In the genomic region with DNA sequence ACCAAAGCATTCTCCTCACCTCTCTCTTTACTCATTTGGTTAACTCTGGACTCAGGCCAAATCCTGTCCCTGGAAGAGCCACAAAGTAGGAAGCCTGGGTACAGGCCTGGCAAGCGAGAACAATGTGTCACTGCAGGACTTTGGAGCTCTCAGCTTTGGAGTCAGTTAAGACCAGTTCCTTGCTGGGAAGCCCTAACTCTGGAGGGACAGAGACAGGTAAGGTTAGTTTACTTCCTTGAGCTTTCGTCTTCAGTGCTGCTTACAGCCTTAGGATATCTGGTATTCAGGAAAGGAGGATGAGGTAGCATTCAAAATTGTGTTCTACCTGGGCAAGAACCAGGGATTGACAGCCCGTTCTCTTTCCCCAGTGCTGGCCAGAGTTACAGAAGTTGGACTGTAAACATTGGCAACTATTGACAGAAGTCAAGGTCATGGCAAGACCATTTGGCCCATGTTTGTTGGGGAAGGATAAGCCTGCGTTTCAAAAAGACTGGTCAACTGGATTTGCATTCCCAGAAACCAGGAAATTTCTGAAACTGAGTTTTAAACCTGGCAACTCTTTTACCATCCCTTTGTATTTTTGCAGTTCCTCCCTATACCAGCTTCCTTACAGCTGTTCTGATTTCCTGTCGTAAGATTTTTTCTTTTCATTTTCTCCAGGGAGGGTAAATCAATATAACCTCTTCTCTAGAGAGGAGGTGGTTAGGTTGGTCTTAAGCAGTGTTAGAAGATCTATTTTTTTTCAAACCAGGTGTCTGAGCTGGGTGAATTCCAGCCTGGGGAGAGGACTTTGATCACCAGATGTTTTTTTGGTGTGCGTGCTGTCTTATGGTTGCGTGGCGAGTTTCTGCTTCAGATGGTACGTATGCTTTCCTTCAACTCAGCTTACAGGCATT, we compare ENCODE assay signal across 9 cellular contexts. TPM values are rescaled to one million over a fixed set of nuclear protein-coding genes. Genes with fewer than 3 reads are reported as not detected.
DNase-seq lines count a peak whose midpoint lies in the region; ATAC-seq and TF ChIP-seq lines count a peak whose summit lies in the region.
"Had no signal": no experiment of that assay in that cellular context is flagged by ENCODE, and none has a peak within 500 bp of the region (broad histone marks: within the 10 kb centered on the region; RNA-seq: fewer than 3 reads in every experiment).

A gene with protein sequence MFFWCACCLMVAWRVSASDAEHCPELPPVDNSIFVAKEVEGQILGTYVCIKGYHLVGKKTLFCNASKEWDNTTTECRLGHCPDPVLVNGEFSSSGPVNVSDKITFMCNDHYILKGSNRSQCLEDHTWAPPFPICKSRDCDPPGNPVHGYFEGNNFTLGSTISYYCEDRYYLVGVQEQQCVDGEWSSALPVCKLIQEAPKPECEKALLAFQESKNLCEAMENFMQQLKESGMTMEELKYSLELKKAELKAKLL (plus strand): TSS at position 130 of the 896 bp plus-strand sequence. CDS start 672 bp downstream, at position 802.

- DNase-seq in COLO668 (lab: John Stamatoyannopoulos, UW; ENCODE audit: unreplicated experiment) (peak; percentile 24), mucosa of descending colon (peak; percentile 39 to 65 (median 52)), NOMO-1 treated with dmso at 0.1 percent for 144 hours (lab: John Stamatoyannopoulos, UW; ENCODE audit: unreplicated experiment) (no peak), islet precursor cell (no peak), foreskin melanocyte (no peak)
- DNase-seq: NCI-H1048 had no signal

- H3K4me3 ChIP-seq in mucosa of descending colon: no peak within 1 kb of the TSS

- H3K36me3 Mint-ChIP-seq in activated naive CD4-positive, alpha-beta T cell treated with anti-CD3 and anti-CD28 coated beads, Interleukin-2, amount 50 U/mL, for 24 hours: no peaks in the 10 kb centered on the region

- ATAC-seq in HG02678 (IDR thresholded peaks at IDR 0.05; ENCODE audit: unreplicated experiment) (peak; percentile 47), mucosa of descending colon (peak; percentile 98), HG02981 (IDR thresholded peaks at IDR 0.05; ENCODE audit: unreplicated experiment) (no peak)

- peaks cover 3% of the 10 kb centered on the region for H3K27me3 Mint-ChIP-seq in activated naive CD4-positive, alpha-beta T cell treated with anti-CD3 and anti-CD28 coated beads, Interleukin-2, amount 50 U/mL, for 24 hours

- no peaks in the 10 kb centered on the region for H3K36me3 ChIP-seq in mucosa of descending colon (ENCODE audit: low read depth)

- no peaks in the 10 kb centered on the region for H3K9me3 ChIP-seq in mucosa of descending colon

- peaks cover 46% of the 10 kb centered on the region for H3K4me1 Mint-ChIP-seq in activated naive CD4-positive, alpha-beta T cell treated with anti-CD3 and anti-CD28 coated beads, Interleukin-2, amount 50 U/mL, for 24 hours

- H3K9me3 Mint-ChIP-seq in activated naive CD4-positive, alpha-beta T cell treated with anti-CD3 and anti-CD28 coated beads, Interleukin-2, amount 50 U/mL, for 24 hours: no peaks in the 10 kb centered on the region

- H3K4me3 Mint-ChIP-seq in activated naive CD4-positive, alpha-beta T cell treated with anti-CD3 and anti-CD28 coated beads, Interleukin-2, amount 50 U/mL, for 24 hours: peak within 1 kb of the TSS; percentile 84

- H3K27ac Mint-ChIP-seq in activated naive CD4-positive, alpha-beta T cell treated with anti-CD3 and anti-CD28 coated beads, Interleukin-2, amount 50 U/mL, for 24 hours: peak within 1 kb of the TSS; percentile 90

- intact Hi-C loops in mucosa of descending colon (cut with DNase I, micrococcal nuclease): loop anchor here in 1 of 2 donors (5.0 kb wide), 1 partner anchor 313 kb away; no protein-coding TSS in a partner anchor

- TF ChIP-seq CTCF in mucosa of descending colon (IDR thresholded peaks at IDR 0.05): no peak

- peaks cover 6% of the 10 kb centered on the region for H3K4me1 ChIP-seq in mucosa of descending colon (ENCODE audit: low read depth)

RNA-seq across cellular contexts. Expression of the gene that starts here (rescaled TPM):
- total RNA-seq in mucosa of descending colon: 10 to 100 TPM in 1 of 3 donors, 1 to 10 TPM in 2; 4.4 to 20.0 (median 7.2) TPM

Comparison
In these comparisons a context has a peak if more than half of its experiments do, and no peak if none do; other contexts are left out.
1. DNase-seq: peak in COLO668 (single experiment) and mucosa of descending colon (3 of 3); none in NOMO-1 treated with dmso at 0.1 percent for 144 hours (single experiment), islet precursor cell (single experiment) and foreskin melanocyte (single experiment).